In genomic region chr7:31896929-31897328, GRCh38 we compare ENCODE assay signal across 1 cellular context.
A peak's percentile ranks its signal among the peaks of the same experiment; 100 is the strongest.
TF ChIP-seq lines count a peak whose summit lies in the region.

No MANE protein-coding gene starts in this region.

TF ChIP-seq in A549, 52 proteins besides CTCF, POLR2A, EP300 and RAD21 (continued from another document):
- TF ChIP-seq, protein P1, sequence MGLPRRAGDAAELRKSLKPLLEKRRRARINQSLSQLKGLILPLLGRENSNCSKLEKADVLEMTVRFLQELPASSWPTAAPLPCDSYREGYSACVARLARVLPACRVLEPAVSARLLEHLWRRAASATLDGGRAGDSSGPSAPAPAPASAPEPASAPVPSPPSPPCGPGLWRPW (IDR thresholded peaks at IDR 0.05), result no peak
- no peak for TF ChIP-seq EHMT2 (IDR thresholded peaks at IDR 0.05; ENCODE audit: low read depth)
- no peak for TF ChIP-seq ZNF302 (CRISPR knock-in tag; IDR thresholded peaks at IDR 0.05)
- TF ChIP-seq CEBPB (IDR thresholded peaks at IDR 0.05), result peak; percentile 82 to 84
- TF ChIP-seq ZFP36 (IDR thresholded peaks at IDR 0.05; ENCODE audit: borderline replicate concordance, partially characterized antibody), result no peak
- no peak for TF ChIP-seq HOXB13 (CRISPR knock-in tag; IDR thresholded peaks at IDR 0.05; ENCODE audit: low read depth)
- no peak for TF ChIP-seq RCOR1 (IDR thresholded peaks at IDR 0.05; ENCODE audit: low read depth, low read length)
- TF ChIP-seq JUN (IDR thresholded peaks at IDR 0.05), result peak; percentile 57 to 77; a peak in 4 of 5 replicates
- no peak for TF ChIP-seq FOXS1 (CRISPR knock-in tag; IDR thresholded peaks at IDR 0.05)
- peak; percentile 53; the same call in 1 of the 2 replicates for TF ChIP-seq JUNB (IDR thresholded peaks at IDR 0.05)
- TF ChIP-seq MAFK (IDR thresholded peaks at IDR 0.05; ENCODE audit: partially characterized antibody), result no peak
- peak; percentile 74; the same call in 1 of the 2 replicates for TF ChIP-seq GATA3 (IDR thresholded peaks at IDR 0.05; ENCODE audit: borderline replicate concordance)
TF ChIP-seq in A549: peak in this region for 7.
